Comparison of ENCODE assay signal across 8 cellular contexts in the genomic region with DNA sequence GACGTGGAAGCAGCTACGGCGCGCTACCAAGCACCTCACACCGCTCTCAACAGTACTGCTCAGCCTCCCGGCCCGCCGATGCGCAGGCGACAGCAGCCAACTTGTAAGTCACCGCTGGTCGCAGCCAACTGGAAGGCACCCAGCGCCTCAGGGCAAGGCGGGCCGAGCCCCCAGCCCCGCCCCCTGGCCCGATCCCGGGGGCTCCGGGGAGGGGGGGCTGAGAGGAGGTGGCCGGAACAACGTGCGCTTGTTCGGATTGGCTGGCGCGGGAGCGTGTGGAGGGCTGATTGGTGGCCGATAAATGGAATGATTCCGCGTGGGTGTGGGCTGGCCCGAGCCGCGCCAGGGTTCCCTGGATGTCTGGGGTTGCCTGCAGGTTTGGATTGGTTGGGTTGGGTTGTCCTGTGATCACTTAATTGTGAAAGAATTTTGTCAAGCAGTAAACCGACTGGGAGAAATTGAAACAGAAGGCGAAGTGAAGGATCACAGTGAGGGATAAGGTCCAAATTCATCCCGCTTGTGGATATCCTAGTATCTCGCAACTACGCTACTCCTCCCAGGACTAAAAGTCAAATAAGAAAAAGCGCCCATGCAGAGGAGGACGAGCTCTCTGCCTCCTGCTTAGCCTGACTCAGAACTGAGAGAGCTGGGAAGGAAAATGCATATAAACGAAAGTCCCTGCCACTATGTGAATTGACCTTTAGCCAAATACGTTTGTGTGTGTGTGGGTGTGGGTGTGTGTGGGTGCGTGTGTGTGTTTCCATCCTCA. TPM values are rescaled to one million over a fixed set of nuclear protein-coding genes. Genes with fewer than 3 reads are reported as not detected.
DNase-seq lines count a peak whose midpoint lies in the region; ATAC-seq and TF ChIP-seq lines count a peak whose summit lies in the region.

Gene STARD4, minus strand, starts transcription at position 130 of the 769 bp plus-strand sequence. CDS start 5,102 bp downstream, outside the sequence.

- H3K36me3 Mint-ChIP-seq in H9 (ENCODE audit: insufficient read depth in 1 of 3, low read depth in 3 of 3) = no peaks in the 10 kb centered on the region; a peak in 1 of 7 replicates
- H3K36me3 Mint-ChIP-seq in nephron progenitor cell (ENCODE audit: low read depth) = peaks cover 8% of the 10 kb centered on the region

- no peak within 1 kb of the TSS for H4K5ac ChIP-seq in H9 (ENCODE audit: insufficient read length, low read depth, low read length)

- H3K9me3 ChIP-seq in H9 (ENCODE audit: control insufficient read depth, low read depth, low read length) = no peaks in the 10 kb centered on the region
- H3K9me3 ChIP-seq in MG63 = no peaks in the 10 kb centered on the region

- H3K36me3 ChIP-seq in MG63 = no peaks in the 10 kb centered on the region

- H3K27me3 ChIP-seq in H9 (ENCODE audit: insufficient read depth, low read length) = no peaks in the 10 kb centered on the region
- no peaks in the 10 kb centered on the region; the same call in 1 of the 2 replicates for H3K27me3 ChIP-seq in MG63

- H3K4me3 Mint-ChIP-seq in H9 (peak within 1 kb of the TSS; percentile 85 to 96), nephron progenitor cell (peak within 1 kb of the TSS; percentile 86)
- H3K4me3 Mint-ChIP-seq in stimulated activated naive CD8-positive, alpha-beta T cell treated with anti-CD3 and anti-CD28 coated beads, Interleukin-15, amount 100 ng/mL, for 72 hours = peak within 1 kb of the TSS; percentile 96 to 99

- H2BK15ac ChIP-seq in H9 (ENCODE audit: low read depth, low read length) = no peak within 1 kb of the TSS

- H3K27me3 Mint-ChIP-seq in H9 (ENCODE audit: low read depth) (no peaks in the 10 kb centered on the region), nephron progenitor cell (ENCODE audit: low read depth, poor library complexity) (no peaks in the 10 kb centered on the region)
- H3K27me3 Mint-ChIP-seq in stimulated activated naive CD8-positive, alpha-beta T cell treated with anti-CD3 and anti-CD28 coated beads, Interleukin-15, amount 100 ng/mL, for 72 hours = no peaks in the 10 kb centered on the region

- peak within 1 kb of the TSS; percentile 83 for H3K14ac ChIP-seq in H9 (ENCODE audit: insufficient read depth, low read length)

- H3K4me1 Mint-ChIP-seq in H9 (peaks cover 41 to 53% of the 10 kb centered on the region in 2 experiments), nephron progenitor cell (peaks cover 56% of the 10 kb centered on the region)
- peaks cover 57% of the 10 kb centered on the region for H3K4me1 Mint-ChIP-seq in stimulated activated naive CD8-positive, alpha-beta T cell treated with anti-CD3 and anti-CD28 coated beads, Interleukin-15, amount 100 ng/mL, for 72 hours

- no peak within 1 kb of the TSS for H2AFZ ChIP-seq in H9 (ENCODE audit: low read length)

- ATAC-seq in stimulated activated naive CD8-positive, alpha-beta T cell treated with anti-CD3 and anti-CD28 coated beads, Interleukin-15, amount 100 ng/mL, for 72 hours = peak; percentile 95

- H3K4me3 ChIP-seq in MG63 = peak within 1 kb of the TSS; percentile 70

- no peak within 1 kb of the TSS for H2BK120ac ChIP-seq in H9 (ENCODE audit: low read depth, low read length, poor library complexity, severe bottlenecking)

- H3K9ac ChIP-seq in H9 (ENCODE audit: extremely low read depth, insufficient read length, low read length) = peak within 1 kb of the TSS; percentile 75

- no CpG with 5 or more reads among the region's 42 CpGs for WGBS in H9 (ENCODE audit: extremely low coverage, insufficient read length, low lambda C conversion rate)

- H4K8ac ChIP-seq in H9 (replicated peaks; ENCODE audit: insufficient read length, low read depth, low read length) = no peak within 1 kb of the TSS

- peak; percentile 98 for DNase-seq in ELF-1 (ENCODE audit: low read depth, low spot score)
- DNase-seq in H9 = peak; percentile 98
- DNase-seq in MG63 = peak; percentile 95
- peak; percentile 83 for DNase-seq in SIG-M5 (lab: John Stamatoyannopoulos, UW)
- DNase-seq in activated gamma-delta T cell (lab: John Stamatoyannopoulos, UW) = peak; percentile 91
- DNase-seq in fibroblast of the conjunctiva (ENCODE audit: low read depth) = peak; percentile 96
- DNase-seq in nephron progenitor cell = peak; percentile 95
- peak; percentile 93 to 95 for DNase-seq in stimulated activated naive CD8-positive, alpha-beta T cell treated with anti-CD3 and anti-CD28 coated beads, Interleukin-15, amount 100 ng/mL, for 72 hours

- H3K18ac ChIP-seq in H9 (ENCODE audit: insufficient read length, low read depth, low read length) = peak within 1 kb of the TSS; percentile 66

- H3K4me1 ChIP-seq in H9 (ENCODE audit: insufficient read depth, low read length) = peaks cover 2% of the 10 kb centered on the region; the same call in 1 of the 2 replicates

- H3K79me2 ChIP-seq in H9 (ENCODE audit: insufficient read depth, low read length) = peaks cover 35% of the 10 kb centered on the region

- H3K4ac ChIP-seq in H9 (ENCODE audit: low read depth, low read length) = no peak within 1 kb of the TSS

- peak within 1 kb of the TSS; percentile 90 for H3K27ac ChIP-seq in H9 (ENCODE audit: insufficient read length, low read depth, low read length)

- no peak within 1 kb of the TSS for H3K23ac ChIP-seq in H9 (ENCODE audit: insufficient read length, low read depth, low read length)

- no peak within 1 kb of the TSS for H3T11ph ChIP-seq in H9 (ENCODE audit: low read length)

- no peak within 1 kb of the TSS for H3K56ac ChIP-seq in H9 (ENCODE audit: insufficient read length, low read depth, low read length)

- no peak within 1 kb of the TSS for H4K91ac ChIP-seq in H9 (ENCODE audit: insufficient read length, low read depth, low read length)

- H3K23me2 ChIP-seq in H9 (ENCODE audit: insufficient read length, low read depth, low read length, poor library complexity, severe bottlenecking) = no peaks in the 10 kb centered on the region

- H3K9me3 Mint-ChIP-seq in H9 (no peaks in the 10 kb centered on the region), nephron progenitor cell (no peaks in the 10 kb centered on the region)
- H3K9me3 Mint-ChIP-seq in stimulated activated naive CD8-positive, alpha-beta T cell treated with anti-CD3 and anti-CD28 coated beads, Interleukin-15, amount 100 ng/mL, for 72 hours = no peaks in the 10 kb centered on the region

- no peaks in the 10 kb centered on the region for H3K79me1 ChIP-seq in H9 (ENCODE audit: insufficient read depth, low read depth, low read length, poor library complexity, severe bottlenecking)

- no peak within 1 kb of the TSS for H2BK5ac ChIP-seq in H9 (ENCODE audit: insufficient read length, low read length)

- H4K20me1 ChIP-seq in H9 (ENCODE audit: control insufficient read depth, insufficient read depth, insufficient read length) = no peaks in the 10 kb centered on the region

- no peak within 1 kb of the TSS for H2BK20ac ChIP-seq in H9 (ENCODE audit: low read depth, low read length, poor library complexity, severe bottlenecking)

- no peak within 1 kb of the TSS for H2BK12ac ChIP-seq in H9 (ENCODE audit: insufficient read length, low read depth, low read length)

- H3K27ac Mint-ChIP-seq in H9 (peak within 1 kb of the TSS; percentile 97 to 99 (median 99)), nephron progenitor cell (peak within 1 kb of the TSS; percentile 98)
- peak within 1 kb of the TSS; percentile 98 to 99 for H3K27ac Mint-ChIP-seq in stimulated activated naive CD8-positive, alpha-beta T cell treated with anti-CD3 and anti-CD28 coated beads, Interleukin-15, amount 100 ng/mL, for 72 hours

- peak within 1 kb of the TSS; percentile 81 for H3K4me2 ChIP-seq in H9 (ENCODE audit: insufficient read depth, insufficient read length, low read length)

- TF ChIP-seq CTCF in H9 (conservative IDR thresholded peaks at IDR 0.05) (no peak), nephron progenitor cell (IDR thresholded peaks at IDR 0.05) (no peak)

- H2AK5ac ChIP-seq in H9 (ENCODE audit: insufficient read length, low read length) = no peak within 1 kb of the TSS

RNA-seq across cellular contexts. Expression of gene STARD4, which starts in this region (rescaled TPM):
- 27.1 and 28.7 TPM in 2 replicates for total RNA-seq in H9 (2021)
- total RNA-seq in MG63 (2014; rRNA removed; shearing (Covaris generic); ENCODE audit: low replicate concordance) = 9.8 and 13.5 TPM in 2 replicates

Comparison
In these comparisons a context has a peak if more than half of its experiments do, and no peak if none do; other contexts are left out.
1. Peak in every context shown above with its lines: DNase-seq, ATAC-seq, H3K4me3 ChIP-seq and H3K27ac ChIP-seq.